ENCODE assay signal across 17 cellular contexts in the genomic region with DNA sequence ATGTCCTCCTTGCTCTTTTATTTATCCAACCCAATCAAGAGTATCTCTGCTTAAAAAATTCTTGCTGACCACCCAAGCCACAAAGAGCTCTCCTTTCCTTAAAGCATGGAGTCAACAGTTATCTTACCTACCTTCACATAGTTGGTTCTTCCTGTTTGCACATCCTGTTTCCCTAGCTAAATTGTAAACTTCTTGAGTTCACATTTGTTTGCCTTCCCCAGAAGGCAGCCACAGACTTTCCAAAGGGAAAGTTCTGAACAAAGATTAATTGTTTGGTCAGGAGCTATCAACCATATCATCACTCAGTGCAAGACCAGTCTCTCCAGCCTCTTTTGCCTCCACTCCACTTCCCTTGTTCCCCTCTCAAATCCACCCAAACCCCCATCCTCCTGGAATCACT.
DNase-seq lines count a peak whose midpoint lies in the region; ATAC-seq, FAIRE-seq and TF ChIP-seq lines count a peak whose summit lies in the region.
"Had no signal": no experiment of that assay in that cellular context is flagged by ENCODE, and none has a peak within 500 bp of the region (broad histone marks: within the 10 kb centered on the region; RNA-seq: fewer than 3 reads in every experiment).

No MANE protein-coding gene starts in this region.

- H4K20me1 ChIP-seq in H9 (ENCODE audit: control insufficient read depth, insufficient read depth, insufficient read length) (no peaks in the 10 kb centered on the region), astrocyte (ENCODE audit: insufficient read depth, low read length) (no peaks in the 10 kb centered on the region)

- peaks cover 5% of the 10 kb centered on the region; the same call in 1 of the 2 replicates for H3K4me1 ChIP-seq in H9 (ENCODE audit: insufficient read depth, low read length)
- H3K4me1 ChIP-seq in astrocyte (ENCODE audit: insufficient read depth, low read length), result no peaks in the 10 kb centered on the region
- H3K4me1 ChIP-seq: HAP-1 had no signal

- ATAC-seq in left lobe of liver, result peak; percentile 8
- ATAC-seq: SK-N-SH treated with all-trans-retinoic acid at 6 μM for 48 hours had no signal

- H3K18ac ChIP-seq in H9 (ENCODE audit: insufficient read length, low read depth, low read length), result no peak overlapping the region

- H3K27me3 ChIP-seq in H9 (ENCODE audit: insufficient read depth, low read length) (no peaks in the 10 kb centered on the region), astrocyte (ENCODE audit: insufficient read depth, low read length) (no peaks in the 10 kb centered on the region)

- no peaks in the 10 kb centered on the region for H3K36me3 ChIP-seq in astrocyte (ENCODE audit: insufficient read depth, low read length)
- H3K36me3 ChIP-seq: HAP-1 had no signal

- H3K27ac Mint-ChIP-seq in H9, result peak overlapping the region in 2 of 3 experiments; percentile 4 to 8; a peak in 2 of 7 replicates
- peak overlapping the region; percentile 19 for H3K27ac Mint-ChIP-seq in astrocyte (ENCODE audit: unreplicated experiment)
- H3K27ac Mint-ChIP-seq: IgD-negative memory B cell; T-helper 1 cell treated with Interleukin-12 subunit alpha and Interleukin-12 subunit beta and Interleukin-4 antibody, amounts not matched to agents 30 μg/mL and 1 μg/mL, for 36 hours had no signal

- H3K4ac ChIP-seq in H9 (ENCODE audit: low read depth, low read length), result no peak overlapping the region

- H3K4me1 Mint-ChIP-seq in H9, result peaks cover 9 to 10% of the 10 kb centered on the region in 2 experiments
- H3K4me1 Mint-ChIP-seq in astrocyte (ENCODE audit: low read depth, unreplicated experiment), result peaks cover 13% of the 10 kb centered on the region

- FAIRE-seq in astrocyte (lab: Jason Lieb, UNC), result no peak
- no peak for FAIRE-seq in D721Med (lab: Jason Lieb, UNC)

- H3K4me3 ChIP-seq in astrocyte (ENCODE audit: insufficient read depth, low read depth, low read length), result no peak overlapping the region
- H3K4me3 ChIP-seq: HAP-1 had no signal

- H2AFZ ChIP-seq in H9 (ENCODE audit: low read length) (no peak overlapping the region), astrocyte (ENCODE audit: low read depth, low read length) (no peak overlapping the region)

- H3K4me3 Mint-ChIP-seq in H9 (no peak overlapping the region), astrocyte (ENCODE audit: unreplicated experiment) (no peak overlapping the region)
- H3K4me3 Mint-ChIP-seq: IgD-negative memory B cell; T-helper 1 cell treated with Interleukin-12 subunit alpha and Interleukin-12 subunit beta and Interleukin-4 antibody, amounts not matched to agents 30 μg/mL and 1 μg/mL, for 36 hours had no signal

- H3K9me3 Mint-ChIP-seq in H9 (peaks cover 0 to 10% of the 10 kb centered on the region in 2 experiments; a peak in 4 of 5 replicates), astrocyte (ENCODE audit: unreplicated experiment) (no peaks in the 10 kb centered on the region)

- in situ Hi-C loops in Caki2 (cut with HindIII; ENCODE audit: low pct_unique_long_range_greater_than_20kb, low sequenced_read_pairs), result no loop called here

- H3K79me2 ChIP-seq in H9 (ENCODE audit: insufficient read depth, low read length), result no peaks in the 10 kb centered on the region
- H3K79me2 ChIP-seq in astrocyte (ENCODE audit: insufficient read depth, low read length), result no peaks in the 10 kb centered on the region

- no peak overlapping the region for H2AK5ac ChIP-seq in H9 (ENCODE audit: insufficient read length, low read length)

- H3K27me3 Mint-ChIP-seq in H9 (ENCODE audit: low read depth), result no peaks in the 10 kb centered on the region; the same call in 1 of the 2 replicates
- no peaks in the 10 kb centered on the region for H3K27me3 Mint-ChIP-seq in astrocyte (ENCODE audit: low read depth, unreplicated experiment)
- H3K27me3 Mint-ChIP-seq: IgD-negative memory B cell had no signal

- H3K36me3 Mint-ChIP-seq in H9 (ENCODE audit: insufficient read depth in 1 of 3, low read depth in 3 of 3) (peaks cover 0 to 1% (median 0%) of the 10 kb centered on the region in 3 experiments; a peak in 3 of 7 replicates), astrocyte (ENCODE audit: low read depth, unreplicated experiment) (peaks cover 20% of the 10 kb centered on the region)

- H4K5ac ChIP-seq in H9 (ENCODE audit: insufficient read length, low read depth, low read length), result no peak overlapping the region

- no peaks in the 10 kb centered on the region for H3K79me1 ChIP-seq in H9 (ENCODE audit: insufficient read depth, low read depth, low read length, poor library complexity, severe bottlenecking)

- H3K23me2 ChIP-seq in H9 (ENCODE audit: insufficient read length, low read depth, low read length, poor library complexity, severe bottlenecking), result no peaks in the 10 kb centered on the region

- no peak overlapping the region for H2BK5ac ChIP-seq in H9 (ENCODE audit: insufficient read length, low read length)

- DNase-seq in Caki2 (ENCODE audit: low read depth) (peak; percentile 56), H9 (no peak), astrocyte (ENCODE audit: low read depth) (no peak), left lobe of liver (ENCODE audit: low spot score) (no peak), NCI-H748 (lab: John Stamatoyannopoulos, UW; ENCODE audit: unreplicated experiment) (no peak), GM03348 (ENCODE audit: low spot score) (no peak), D721Med (ENCODE audit: insufficient read length, low spot score) (no peak)
- no peak for DNase-seq in stimulated activated naive CD4-positive, alpha-beta T cell treated with Interleukin-2 at 50 U/mL for 16 hours (lab: John Stamatoyannopoulos, UW)
- DNase-seq: C1 segment of cervical spinal cord, NCI-H146, NCI-H2081 treated with DMSO at 0.1 percent for 48 hours, NCI-H526 treated with DMSO at 0.1 percent for 48 hours, Right ventricle myocardium superior had no signal

- no peaks in the 10 kb centered on the region for H3K9me3 ChIP-seq in H9 (ENCODE audit: control insufficient read depth, low read depth, low read length)
- H3K9me3 ChIP-seq in astrocyte (ENCODE audit: insufficient read depth, low read depth, low read length), result no peaks in the 10 kb centered on the region
- H3K9me3 ChIP-seq: HAP-1 had no signal

- no peak overlapping the region for H4K91ac ChIP-seq in H9 (ENCODE audit: insufficient read length, low read depth, low read length)

- H3K14ac ChIP-seq in H9 (ENCODE audit: insufficient read depth, low read length), result no peak overlapping the region

- H3K27ac ChIP-seq in H9 (ENCODE audit: insufficient read length, low read depth, low read length) (no peak overlapping the region), astrocyte (ENCODE audit: low read depth, low read length) (no peak overlapping the region)

- no peak overlapping the region for H3K56ac ChIP-seq in H9 (ENCODE audit: insufficient read length, low read depth, low read length)

- H3K9ac ChIP-seq in H9 (ENCODE audit: extremely low read depth, insufficient read length, low read length) (no peak overlapping the region), astrocyte (ENCODE audit: low read length) (no peak overlapping the region)

- no peak overlapping the region for H3K23ac ChIP-seq in H9 (ENCODE audit: insufficient read length, low read depth, low read length)

- no peak overlapping the region for H2BK15ac ChIP-seq in H9 (ENCODE audit: low read depth, low read length)

- H2BK20ac ChIP-seq in H9 (ENCODE audit: low read depth, low read length, poor library complexity, severe bottlenecking), result no peak overlapping the region

- H3K4me2 ChIP-seq in H9 (ENCODE audit: insufficient read depth, insufficient read length, low read length) (no peak overlapping the region), astrocyte (ENCODE audit: low read length) (no peak overlapping the region)

- H4K8ac ChIP-seq in H9 (replicated peaks; ENCODE audit: insufficient read length, low read depth, low read length), result no peak overlapping the region

- H2BK12ac ChIP-seq in H9 (ENCODE audit: insufficient read length, low read depth, low read length), result no peak overlapping the region

- no peak overlapping the region for H2BK120ac ChIP-seq in H9 (ENCODE audit: low read depth, low read length, poor library complexity, severe bottlenecking)

- H3T11ph ChIP-seq in H9 (ENCODE audit: low read length), result no peak overlapping the region

- TF ChIP-seq CTCF in H9 (conservative IDR thresholded peaks at IDR 0.05) (no peak), astrocyte (IDR thresholded peaks at IDR 0.05; ENCODE audit: insufficient read depth, low read depth, low read length) (no peak), D721Med (IDR thresholded peaks at IDR 0.05; ENCODE audit: insufficient read depth, missing control alignments) (no peak)
